17 cellular contexts compared by ENCODE assay signal in the genomic region with DNA sequence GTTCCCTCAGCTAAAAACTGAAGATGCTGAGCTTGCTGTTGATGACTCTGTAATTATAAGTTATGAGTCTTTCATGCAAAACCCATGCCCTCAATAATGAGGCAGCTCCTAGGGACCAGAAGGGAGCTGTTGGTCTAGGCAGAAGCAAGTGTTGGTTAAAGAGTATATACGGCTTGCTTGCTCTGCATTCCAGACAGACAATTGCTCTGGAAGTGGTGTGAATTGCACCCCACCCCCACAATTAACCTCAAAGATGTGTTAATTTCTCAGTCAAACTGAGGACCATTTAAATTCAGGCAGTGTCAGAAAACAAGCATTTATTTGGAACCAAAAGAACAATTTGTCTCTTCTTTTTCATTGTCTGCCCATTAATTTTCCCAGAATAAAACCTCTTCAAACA.
DNase-seq lines count a peak whose midpoint lies in the region; ATAC-seq and TF ChIP-seq lines count a peak whose summit lies in the region.
"Had no signal": no experiment of that assay in that cellular context is flagged by ENCODE, and none has a peak within 500 bp of the region (broad histone marks: within the 10 kb centered on the region; RNA-seq: fewer than 3 reads in every experiment).

No MANE protein-coding gene starts in this region.

- H3K79me2 ChIP-seq in neural progenitor cell (ENCODE audit: low read depth): no peaks in the 10 kb centered on the region

- H3K9me3 ChIP-seq in iPS-20b (ENCODE audit: insufficient read depth, low read depth, low read length) (no peaks in the 10 kb centered on the region), neural progenitor cell (ENCODE audit: low read depth) (no peaks in the 10 kb centered on the region), transverse colon (no peaks in the 10 kb centered on the region), tibial artery (no peaks in the 10 kb centered on the region)
- H3K9me3 ChIP-seq: BLaER1 had no signal

- peak overlapping the region; percentile 9 for H3K4me3 Mint-ChIP-seq in natural killer cell treated with Interleukin-12 subunit alpha and Interleukin-12 subunit beta and Interleukin-15 and Interleukin-18, amount 100 ng/mL, for 72 hours
- no peak overlapping the region for H3K4me3 Mint-ChIP-seq in natural killer cell
- H3K4me3 Mint-ChIP-seq in WTC11: peak overlapping the region; percentile 11; the same call in 1 of the 2 replicates
- H3K4me3 Mint-ChIP-seq in neural progenitor cell: no peak overlapping the region
- H3K4me3 Mint-ChIP-seq in type B pancreatic cell: no peak overlapping the region
- H3K4me3 Mint-ChIP-seq: HFFc6, IgD-negative memory B cell had no signal

- TF ChIP-seq CTCF in natural killer cell (IDR thresholded peaks at IDR 0.05): no peak
- TF ChIP-seq CTCF in WTC11 (IDR thresholded peaks at IDR 0.05): no peak
- TF ChIP-seq CTCF in neural progenitor cell (IDR thresholded peaks at IDR 0.05): no peak
- TF ChIP-seq CTCF in transverse colon (IDR thresholded peaks at IDR 0.05): no peak
- TF ChIP-seq CTCF in type B pancreatic cell (conservative IDR thresholded peaks at IDR 0.05): no peak
- TF ChIP-seq CTCF in tibial artery (IDR thresholded peaks at IDR 0.05): no peak

- CTCF ChIA-PET in WTC11 (lab: Charles Lee): interaction anchor here (1.1 to 2.9 kb wide), 3 partner anchors 174 to 443 kb away, joined by 4 to 10 read pairs (median 4); no protein-coding TSS in a partner anchor

- no peaks in the 10 kb centered on the region for H3K9me3 Mint-ChIP-seq in natural killer cell treated with Interleukin-12 subunit alpha and Interleukin-12 subunit beta and Interleukin-15 and Interleukin-18, amount 100 ng/mL, for 72 hours
- H3K9me3 Mint-ChIP-seq in natural killer cell (no peaks in the 10 kb centered on the region), WTC11 (no peaks in the 10 kb centered on the region), neural progenitor cell (no peaks in the 10 kb centered on the region), type B pancreatic cell (no peaks in the 10 kb centered on the region)
- H3K9me3 Mint-ChIP-seq: HFFc6, IgD-negative memory B cell had no signal

- H3K4me1 ChIP-seq in iPS-20b (ENCODE audit: insufficient read depth, low read length) (peaks cover 25% of the 10 kb centered on the region), neural progenitor cell (peaks cover 18% of the 10 kb centered on the region), transverse colon (no peaks in the 10 kb centered on the region), tibial artery (no peaks in the 10 kb centered on the region)

- intact Hi-C loops in natural killer cell (cut with micrococcal nuclease) (no loop called here), transverse colon (cut with DNase I; ENCODE audit: low total_unique reads) (no loop called here), tibial artery (cut with DNase I; ENCODE audit: low total_unique reads) (no loop called here)

- peak overlapping the region; percentile 28 for H3K4me2 ChIP-seq in neural progenitor cell
- H3K4me2 ChIP-seq: BLaER1 had no signal

- H3K36me3 ChIP-seq in iPS-20b (ENCODE audit: insufficient read depth, low read depth, low read length) (no peaks in the 10 kb centered on the region), neural progenitor cell (no peaks in the 10 kb centered on the region), transverse colon (no peaks in the 10 kb centered on the region), tibial artery (no peaks in the 10 kb centered on the region)
- H3K36me3 ChIP-seq: BLaER1 had no signal

- H4K20me1 ChIP-seq in neural progenitor cell (ENCODE audit: low read depth): no peaks in the 10 kb centered on the region
- H4K20me1 ChIP-seq: BLaER1 had no signal

- POLR2A ChIA-PET in WTC11 (lab: Charles Lee): no interaction called here

- ATAC-seq in natural killer cell treated with Interleukin-12 subunit alpha and Interleukin-12 subunit beta and Interleukin-15 and Interleukin-18, amount 100 ng/mL, for 72 hours: no peak
- ATAC-seq in natural killer cell (no peak), WTC11 (peak; percentile 92)

- H3K9ac ChIP-seq in iPS-20b (ENCODE audit: low read depth, low read length): 0 out of 2 replicates have a peak overlapping the region, but pooled peaks have one; percentile 1
- H3K9ac ChIP-seq in neural progenitor cell: no peak overlapping the region
- H3K9ac ChIP-seq: BLaER1 had no signal

- H3K27me3 Mint-ChIP-seq in natural killer cell treated with Interleukin-12 subunit alpha and Interleukin-12 subunit beta and Interleukin-15 and Interleukin-18, amount 100 ng/mL, for 72 hours: peaks cover 8 to 12% of the 10 kb centered on the region in 2 donors
- H3K27me3 Mint-ChIP-seq in natural killer cell (ENCODE audit: low read depth in 2 of 2) (peaks cover 20 to 21% of the 10 kb centered on the region in 2 donors), WTC11 (ENCODE audit: low read depth) (peaks cover 83% of the 10 kb centered on the region), neural progenitor cell (ENCODE audit: insufficient read depth, low read depth) (peaks cover 5% of the 10 kb centered on the region), type B pancreatic cell (peaks cover 54% of the 10 kb centered on the region)

- peak overlapping the region; percentile 11 for H3K4me3 ChIP-seq in iPS-20b (ENCODE audit: low read length)
- H3K4me3 ChIP-seq in neural progenitor cell: no peak overlapping the region
- no peak overlapping the region for H3K4me3 ChIP-seq in transverse colon
- no peak overlapping the region for H3K4me3 ChIP-seq in tibial artery
- H3K4me3 ChIP-seq: BLaER1 had no signal

- H3F3A ChIP-seq in neural progenitor cell (ENCODE audit: low read depth): no peaks in the 10 kb centered on the region

- no peak for DNase-seq in natural killer cell treated with Interleukin-12 subunit alpha and Interleukin-12 subunit beta and Interleukin-15 and Interleukin-18, amount 100 ng/mL, for 72 hours (ENCODE audit: low spot score)
- DNase-seq in natural killer cell (no peak), WTC11 (ENCODE audit: low spot score) (no peak), neural progenitor cell (ENCODE audit: low spot score) (peak; percentile 9), transverse colon (no peak), type B pancreatic cell (ENCODE audit: extremely low spot score, unreplicated experiment) (no peak), tibial artery (no peak)
- DNase-seq: 8988T, AML-193, DMS53, GOT3, HCEC 1CT, HFFc6 had no signal

- TF ChIP-seq POLR2A in transverse colon (IDR thresholded peaks at IDR 0.05): no peak

- H3K27ac ChIP-seq in iPS-20b (ENCODE audit: low read length): no peak overlapping the region
- no peak overlapping the region for H3K27ac ChIP-seq in neural progenitor cell
- H3K27ac ChIP-seq in transverse colon: no peak overlapping the region
- H3K27ac ChIP-seq in tibial artery: no peak overlapping the region
- H3K27ac ChIP-seq: BLaER1, HL-60 had no signal

- in situ Hi-C loops in transverse colon (cut with MboI; ENCODE audit: low pct_ligation_motif_present in 1 of 4, low pct_unique_long_range_greater_than_20kb in 1 of 4, low sequenced_read_pairs in 3 of 4): no loop called here

- no peaks in the 10 kb centered on the region for H3K27me3 ChIP-seq in iPS-20b (ENCODE audit: insufficient read depth, low read length)
- no peaks in the 10 kb centered on the region for H3K27me3 ChIP-seq in neural progenitor cell
- peaks cover 3% of the 10 kb centered on the region for H3K27me3 ChIP-seq in transverse colon
- no peaks in the 10 kb centered on the region for H3K27me3 ChIP-seq in tibial artery
- H3K27me3 ChIP-seq: BLaER1 had no signal

- WGBS in transverse colon (ENCODE audit: low coverage in 1 of 2), 2 donors: 14 to 17% methylated on average over 1 of the region's 1 CpG

- H3K27ac Mint-ChIP-seq in natural killer cell treated with Interleukin-12 subunit alpha and Interleukin-12 subunit beta and Interleukin-15 and Interleukin-18, amount 100 ng/mL, for 72 hours: no peak overlapping the region
- H3K27ac Mint-ChIP-seq in natural killer cell (no peak overlapping the region), WTC11 (no peak overlapping the region), neural progenitor cell (no peak overlapping the region), type B pancreatic cell (no peak overlapping the region)
- H3K27ac Mint-ChIP-seq: HFFc6, IgD-negative memory B cell had no signal

- peaks cover 46 to 52% of the 10 kb centered on the region in 2 donors for H3K4me1 Mint-ChIP-seq in natural killer cell treated with Interleukin-12 subunit alpha and Interleukin-12 subunit beta and Interleukin-15 and Interleukin-18, amount 100 ng/mL, for 72 hours (ENCODE audit: low read depth in 2 of 2)
- H3K4me1 Mint-ChIP-seq in natural killer cell (peaks cover 37 to 38% of the 10 kb centered on the region in 2 donors), WTC11 (peaks cover 40% of the 10 kb centered on the region), neural progenitor cell (peaks cover 4% of the 10 kb centered on the region), type B pancreatic cell (ENCODE audit: unreplicated experiment) (no peaks in the 10 kb centered on the region)

- no peak overlapping the region for H2AFZ ChIP-seq in neural progenitor cell (replicated peaks)

- TF ChIP-seq EP300 in transverse colon (IDR thresholded peaks at IDR 0.05; ENCODE audit: low read depth): no peak

- H3K36me3 Mint-ChIP-seq in natural killer cell treated with Interleukin-12 subunit alpha and Interleukin-12 subunit beta and Interleukin-15 and Interleukin-18, amount 100 ng/mL, for 72 hours: no peaks in the 10 kb centered on the region
- H3K36me3 Mint-ChIP-seq in natural killer cell (peaks cover 7% of the 10 kb centered on the region), WTC11 (no peaks in the 10 kb centered on the region), neural progenitor cell (no peaks in the 10 kb centered on the region), type B pancreatic cell (no peaks in the 10 kb centered on the region)
- H3K36me3 Mint-ChIP-seq: IgD-negative memory B cell had no signal

TF ChIP-seq in WTC11, 78 proteins besides CTCF, POLR2A, EP300 and RAD21:
- TF ChIP-seq ETV6 (CRISPR knock-in tag; IDR thresholded peaks at IDR 0.05) (no peak), NR1H2 (CRISPR knock-in tag; IDR thresholded peaks at IDR 0.05) (no peak), ZNF219 (CRISPR knock-in tag; IDR thresholded peaks at IDR 0.05; ENCODE audit: borderline replicate concordance) (no peak), TEAD1 (CRISPR knock-in tag; IDR thresholded peaks at IDR 0.05) (peak; percentile 59; the same call in 1 of the 2 replicates)

Comparison
In these comparisons a context has a peak if more than half of its experiments do, and no peak if none do; other contexts are left out.
1. H3K4me3 Mint-ChIP-seq: peak in natural killer cell treated with Interleukin-12 subunit alpha and Interleukin-12 subunit beta and Interleukin-15 and Interleukin-18, amount 100 ng/mL, for 72 hours (single experiment) and WTC11 (single experiment); none in natural killer cell (single experiment), neural progenitor cell (single experiment) and type B pancreatic cell (single experiment).